In the genomic region with DNA sequence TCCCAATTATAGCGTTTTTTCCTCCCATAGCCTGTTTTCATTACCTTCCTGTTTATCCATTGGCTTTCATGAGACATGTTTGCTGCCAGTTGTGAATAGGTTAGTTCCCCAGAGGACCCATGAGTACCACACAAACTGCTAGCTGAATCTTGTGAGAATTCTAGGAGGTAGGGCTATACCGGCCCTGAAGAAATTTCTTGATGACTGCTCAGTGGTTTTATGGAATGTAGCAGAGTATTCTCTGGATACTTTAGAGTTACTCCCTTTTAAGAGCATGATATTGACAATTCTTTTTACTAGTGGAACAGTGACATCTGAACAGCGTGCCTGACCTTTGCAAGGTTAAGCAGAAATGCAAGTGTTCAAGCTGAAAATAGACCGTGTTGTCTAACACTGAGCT, we compare ENCODE assay signal across 23 cellular contexts.
"Had no signal": no experiment of that assay in that cellular context is flagged by ENCODE, and none has a peak within 500 bp of the region (broad histone marks: within the 10 kb centered on the region; RNA-seq: fewer than 3 reads in every experiment).

No MANE protein-coding gene starts in this region.

- H3K27ac ChIP-seq: body of pancreas, cardiac muscle cell, esophagus squamous epithelium, gastroesophageal sphincter, heart left ventricle, lower lobe of right lung had no signal

- H3K36me3 ChIP-seq: cardiac muscle cell, gastroesophageal sphincter, lower lobe of right lung had no signal

- H3K9me3 Mint-ChIP-seq: activated CD4-positive, alpha-beta memory T cell treated with anti-CD3 and anti-CD28 coated beads, Interleukin-2, amount 10 ng/mL, durations not matched to agents 7 days and 5 days; activated CD4-positive, alpha-beta T cell treated with anti-CD3 and anti-CD28 coated beads, Interleukin-2, amount 10 ng/mL, durations not matched to agents 24 days and 14 days; activated naive CD4-positive, alpha-beta T cell treated with anti-CD3 and anti-CD28 coated beads for 36 hours; activated naive CD8-positive, alpha-beta T cell treated with anti-CD3 and anti-CD28 coated beads, Interleukin-2, amount 10 ng/mL, durations not matched to agents 7 days and 5 days; activated T-cell treated with anti-CD3 and anti-CD28 coated beads, Interleukin-2, amount 50 U/mL, for 72 hours; endodermal cell; nephron progenitor cell had no signal

- H3K4me3 Mint-ChIP-seq: activated CD4-positive, alpha-beta memory T cell treated with anti-CD3 and anti-CD28 coated beads, Interleukin-2, amount 10 ng/mL, durations not matched to agents 7 days and 5 days; activated CD4-positive, alpha-beta T cell treated with anti-CD3 and anti-CD28 coated beads, Interleukin-2, amount 10 ng/mL, durations not matched to agents 24 days and 14 days; activated naive CD4-positive, alpha-beta T cell treated with anti-CD3 and anti-CD28 coated beads for 36 hours; activated naive CD8-positive, alpha-beta T cell treated with anti-CD3 and anti-CD28 coated beads, Interleukin-2, amount 10 ng/mL, durations not matched to agents 7 days and 5 days; activated T-cell treated with anti-CD3 and anti-CD28 coated beads, Interleukin-2, amount 50 U/mL, for 72 hours; endodermal cell; nephron progenitor cell had no signal

- H3K27ac Mint-ChIP-seq: activated CD4-positive, alpha-beta memory T cell treated with anti-CD3 and anti-CD28 coated beads, Interleukin-2, amount 10 ng/mL, durations not matched to agents 7 days and 5 days; activated CD4-positive, alpha-beta T cell treated with anti-CD3 and anti-CD28 coated beads, Interleukin-2, amount 10 ng/mL, durations not matched to agents 24 days and 14 days; activated naive CD4-positive, alpha-beta T cell treated with anti-CD3 and anti-CD28 coated beads for 36 hours; activated naive CD8-positive, alpha-beta T cell treated with anti-CD3 and anti-CD28 coated beads, Interleukin-2, amount 10 ng/mL, durations not matched to agents 7 days and 5 days; activated T-cell treated with anti-CD3 and anti-CD28 coated beads, Interleukin-2, amount 50 U/mL, for 72 hours; endodermal cell; nephron progenitor cell had no signal

- H3K4me1 Mint-ChIP-seq: activated CD4-positive, alpha-beta memory T cell treated with anti-CD3 and anti-CD28 coated beads, Interleukin-2, amount 10 ng/mL, durations not matched to agents 7 days and 5 days; activated naive CD8-positive, alpha-beta T cell treated with anti-CD3 and anti-CD28 coated beads, Interleukin-2, amount 10 ng/mL, durations not matched to agents 7 days and 5 days had no signal

- DNase-seq: activated CD4-positive, alpha-beta memory T cell treated with anti-CD3 and anti-CD28 coated beads, Interleukin-2, amount 10 ng/mL, durations not matched to agents 7 days and 5 days; activated CD4-positive, alpha-beta T cell treated with anti-CD3 and anti-CD28 coated beads, Interleukin-2, amount 10 ng/mL, durations not matched to agents 24 days and 14 days; activated effector memory CD4-positive, alpha-beta T cell treated with Interleukin-2 at 50 U/mL for 16 hours; activated naive CD4-positive, alpha-beta T cell treated with anti-CD3 and anti-CD28 coated beads for 36 hours; activated naive CD8-positive, alpha-beta T cell treated with anti-CD3 and anti-CD28 coated beads, Interleukin-2, amount 10 ng/mL, durations not matched to agents 7 days and 5 days; activated T-cell treated with anti-CD3 and anti-CD28 coated beads, Interleukin-2, amount 50 U/mL, for 72 hours; anterior cingulate cortex; body of pancreas; cortex of kidney; endodermal cell; esophagus squamous epithelium; heart left ventricle; islet precursor cell; left colon; lower lobe of right lung; nephron progenitor cell; occipital lobe; stimulated activated CD4-positive, alpha-beta T cell treated with anti-CD3 and anti-CD28 coated beads, Interleukin-2, amount 100 ng/mL, for 48 hours; stimulated activated CD8-positive, alpha-beta memory T cell treated with anti-CD3 and anti-CD28 coated beads, Interleukin-4, amount 100 ng/mL, for 48 hours; stimulated activated naive CD4-positive, alpha-beta T cell had no signal

- H3K9me3 ChIP-seq: body of pancreas, esophagus squamous epithelium, gastroesophageal sphincter, heart left ventricle, lower lobe of right lung had no signal

- ATAC-seq: activated CD4-positive, CD25-positive, alpha-beta regulatory T cell treated with anti-CD3 and anti-CD28 coated beads, Interleukin-2, amount 50 U/mL, for 24 hours; activated T-cell treated with anti-CD3 and anti-CD28 coated beads, Interleukin-2, amount 50 U/mL, for 72 hours; body of pancreas; gastroesophageal sphincter; heart left ventricle; left colon; lower lobe of right lung had no signal

- H3K4me1 ChIP-seq: body of pancreas, esophagus squamous epithelium, heart left ventricle, lower lobe of right lung had no signal

- H3K27me3 Mint-ChIP-seq: activated CD4-positive, alpha-beta memory T cell treated with anti-CD3 and anti-CD28 coated beads, Interleukin-2, amount 10 ng/mL, durations not matched to agents 7 days and 5 days; activated CD4-positive, alpha-beta T cell treated with anti-CD3 and anti-CD28 coated beads, Interleukin-2, amount 10 ng/mL, durations not matched to agents 24 days and 14 days; activated naive CD8-positive, alpha-beta T cell treated with anti-CD3 and anti-CD28 coated beads, Interleukin-2, amount 10 ng/mL, durations not matched to agents 7 days and 5 days had no signal

- H3K27me3 ChIP-seq: body of pancreas, cardiac muscle cell, esophagus squamous epithelium, gastroesophageal sphincter, heart left ventricle had no signal

- H3K4me3 ChIP-seq: body of pancreas, cardiac muscle cell, esophagus squamous epithelium, gastroesophageal sphincter, heart left ventricle, lower lobe of right lung had no signal
